In the genomic region with DNA sequence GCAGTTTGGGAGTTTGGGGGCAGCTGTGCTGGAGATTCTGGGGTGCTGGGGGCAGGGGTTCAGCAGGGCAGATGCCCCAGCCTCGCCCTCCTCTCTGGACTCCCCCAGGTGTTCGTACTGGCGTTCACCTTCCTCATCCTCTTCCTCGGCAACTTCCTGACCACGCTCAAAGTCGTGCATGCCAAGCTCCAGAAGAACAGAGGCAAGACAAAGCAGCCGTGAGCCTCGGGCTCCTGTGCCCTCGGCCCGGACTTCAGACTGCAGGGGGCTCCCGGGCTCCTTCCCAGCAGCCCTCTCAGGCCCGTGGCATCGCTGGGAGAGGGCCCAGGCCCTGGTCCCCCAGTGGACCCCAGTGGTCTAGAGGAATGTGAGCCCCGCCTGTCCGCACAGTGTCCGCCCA, we compare ENCODE assay signal across 2 cellular contexts.
TF ChIP-seq lines count a peak whose summit lies in the region.

No MANE protein-coding gene starts in this region.

TF ChIP-seq in HCT116, 20 proteins besides CTCF, POLR2A, EP300 and RAD21:
- no peak for TF ChIP-seq ELF1 (IDR thresholded peaks at IDR 0.05; ENCODE audit: borderline replicate concordance, low read depth)
- TF ChIP-seq, protein P1, sequence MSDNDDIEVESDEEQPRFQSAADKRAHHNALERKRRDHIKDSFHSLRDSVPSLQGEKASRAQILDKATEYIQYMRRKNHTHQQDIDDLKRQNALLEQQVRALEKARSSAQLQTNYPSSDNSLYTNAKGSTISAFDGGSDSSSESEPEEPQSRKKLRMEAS (IDR thresholded peaks at IDR 0.05), result no peak

TF ChIP-seq in H1, 55 proteins besides CTCF, POLR2A, EP300 and RAD21:
- TF ChIP-seq NRF1 (IDR thresholded peaks at IDR 0.05; ENCODE audit: low read depth, low read length) (no peak), KDM1A (IDR thresholded peaks at IDR 0.05; ENCODE audit: borderline replicate concordance, low read length) (no peak), SUZ12 (IDR thresholded peaks at IDR 0.05; ENCODE audit: low read length) (no peak), SIRT6 (IDR thresholded peaks at IDR 0.05; ENCODE audit: low read length) (no peak), CEBPB (IDR thresholded peaks at IDR 0.05; ENCODE audit: low read depth, low read length) (no peak), TAF1 (IDR thresholded peaks at IDR 0.05; ENCODE audit: low read depth, low read length) (no peak), RXRA (IDR thresholded peaks at IDR 0.05; ENCODE audit: insufficient read depth, low read depth, low read length) (no peak), PHF8 (conservative IDR thresholded peaks at IDR 0.05; ENCODE audit: low read depth, low read length) (no peak), YY1 (IDR thresholded peaks at IDR 0.05; ENCODE audit: low read depth, low read length) (no peak), KDM4A (IDR thresholded peaks at IDR 0.05; ENCODE audit: low read depth, low read length, severe bottlenecking) (no peak), BACH1 (IDR thresholded peaks at IDR 0.05; ENCODE audit: low read length) (no peak), SAP30 (IDR thresholded peaks at IDR 0.05; ENCODE audit: insufficient read depth, insufficient replicate concordance, low read length) (no peak)
- TF ChIP-seq, protein P1 (IDR thresholded peaks at IDR 0.05), result no peak
- TF ChIP-seq, protein P2, sequence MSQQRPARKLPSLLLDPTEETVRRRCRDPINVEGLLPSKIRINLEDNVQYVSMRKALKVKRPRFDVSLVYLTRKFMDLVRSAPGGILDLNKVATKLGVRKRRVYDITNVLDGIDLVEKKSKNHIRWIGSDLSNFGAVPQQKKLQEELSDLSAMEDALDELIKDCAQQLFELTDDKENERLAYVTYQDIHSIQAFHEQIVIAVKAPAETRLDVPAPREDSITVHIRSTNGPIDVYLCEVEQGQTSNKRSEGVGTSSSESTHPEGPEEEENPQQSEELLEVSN (IDR thresholded peaks at IDR 0.05), result no peak
